Comparison of ENCODE assay signal across 10 cellular contexts in genomic region chr2:39512941-39513340, GRCh38.
A peak's percentile ranks its signal among the peaks of the same experiment; 100 is the strongest.
DNase-seq lines count a peak whose midpoint lies in the region; ATAC-seq, FAIRE-seq and TF ChIP-seq lines count a peak whose summit lies in the region.
"Had no signal": no experiment of that assay in that cellular context is flagged by ENCODE, and none has a peak within 500 bp of the region (broad histone marks: within the 10 kb centered on the region; RNA-seq: fewer than 3 reads in every experiment).

No MANE protein-coding gene starts in this region.

- H3K4me3 ChIP-seq in K562 (no peak overlapping the region), transverse colon (no peak overlapping the region), H7 (ENCODE audit: insufficient read depth, low read depth, low read length) (no peak overlapping the region)

- H3K9me3 Mint-ChIP-seq in activated naive CD4-positive, alpha-beta T cell treated with anti-CD3 and anti-CD28 coated beads, Interleukin-2, amount 50 U/mL, for 24 hours, result no peaks in the 10 kb centered on the region
- H3K9me3 Mint-ChIP-seq in mesothelial cell of epicardium (no peaks in the 10 kb centered on the region), glutamatergic neuron (ENCODE audit: unreplicated experiment) (peaks cover 4% of the 10 kb centered on the region)

- DNase-seq in activated naive CD4-positive, alpha-beta T cell treated with Interleukin-2 at 50 U/mL for 16 hours, result no peak
- DNase-seq in K562 (ENCODE audit: extremely low read depth in 1 of 4, low spot score in 3 of 4), result peak in 1 of 4 experiments; percentile 12
- no peak for DNase-seq in mesothelial cell of epicardium (ENCODE audit: low spot score in 2 of 2, unreplicated experiment in 2 of 2)
- no peak for DNase-seq in transverse colon
- no peak for DNase-seq in H7
- DNase-seq in ecto neural progenitor cell (ENCODE audit: low spot score), result no peak
- no peak for DNase-seq in glutamatergic neuron
- DNase-seq: central memory CD4-positive, alpha-beta T cell had no signal

- H3K9ac ChIP-seq in K562 (ENCODE audit: insufficient read depth in 1 of 2, low read depth in 2 of 2, low read length in 2 of 2), result peak overlapping the region in 1 of 2 experiments; percentile 35; a peak in 1 of 4 replicates

- no peaks in the 10 kb centered on the region for H3K27me3 Mint-ChIP-seq in activated naive CD4-positive, alpha-beta T cell treated with anti-CD3 and anti-CD28 coated beads, Interleukin-2, amount 50 U/mL, for 24 hours
- H3K27me3 Mint-ChIP-seq in mesothelial cell of epicardium (ENCODE audit: low read depth) (peaks cover 4% of the 10 kb centered on the region), glutamatergic neuron (ENCODE audit: unreplicated experiment) (peaks cover 6% of the 10 kb centered on the region)
- H3K27me3 Mint-ChIP-seq: B cell had no signal

- TF ChIP-seq CTCF in K562 (IDR thresholded peaks at IDR 0.05 in 2 of 3, conservative IDR thresholded peaks at IDR 0.05 in 1 of 3; ENCODE audit: insufficient read depth in 2 of 3, low read depth in 1 of 3, low read length in 3 of 3) (no peak), mesothelial cell of epicardium (IDR thresholded peaks at IDR 0.05; ENCODE audit: unreplicated experiment) (no peak), transverse colon (IDR thresholded peaks at IDR 0.05) (no peak), glutamatergic neuron (IDR thresholded peaks at IDR 0.05; ENCODE audit: partially characterized antibody, unreplicated experiment) (no peak)

- peak overlapping the region; percentile 77 for H3K27ac ChIP-seq in K562 (ENCODE audit: extremely low read depth, low read depth, low read length)
- peak overlapping the region; percentile 61 to 81 (median 70) for H3K27ac ChIP-seq in transverse colon

- POLR2A ChIA-PET in K562 (lab: Yijun Ruan, JAX), result interaction anchor here (0.9 to 2.4 kb wide), 2 partner anchors 10 to 21 kb away, joined by 3 to 11 read pairs; no protein-coding TSS in a partner anchor

- in situ Hi-C loops in K562 (cut with MboI), result no loop called here
- in situ Hi-C loops in transverse colon (cut with MboI; ENCODE audit: low pct_ligation_motif_present in 1 of 4, low pct_unique_long_range_greater_than_20kb in 1 of 4, low sequenced_read_pairs in 3 of 4), result no loop called here

- peaks cover 29% of the 10 kb centered on the region for H3K4me1 Mint-ChIP-seq in activated naive CD4-positive, alpha-beta T cell treated with anti-CD3 and anti-CD28 coated beads, Interleukin-2, amount 50 U/mL, for 24 hours
- peaks cover 71% of the 10 kb centered on the region for H3K4me1 Mint-ChIP-seq in mesothelial cell of epicardium
- peaks cover 21% of the 10 kb centered on the region for H3K4me1 Mint-ChIP-seq in glutamatergic neuron (ENCODE audit: low read depth, unreplicated experiment)

- H3K27ac Mint-ChIP-seq in activated naive CD4-positive, alpha-beta T cell treated with anti-CD3 and anti-CD28 coated beads, Interleukin-2, amount 50 U/mL, for 24 hours, result peak overlapping the region; percentile 90
- H3K27ac Mint-ChIP-seq in mesothelial cell of epicardium (peak overlapping the region; percentile 62), glutamatergic neuron (ENCODE audit: unreplicated experiment) (no peak overlapping the region)
- H3K27ac Mint-ChIP-seq: B cell had no signal

- no peaks in the 10 kb centered on the region for H3K36me3 ChIP-seq in K562 (ENCODE audit: control insufficient read depth, insufficient read depth, low read length)
- no peaks in the 10 kb centered on the region for H3K36me3 ChIP-seq in transverse colon
- H3K36me3 ChIP-seq in H7 (replicated peaks; ENCODE audit: control insufficient read depth, insufficient read depth, low read length), result no peaks in the 10 kb centered on the region

- H3K4me3 Mint-ChIP-seq in activated naive CD4-positive, alpha-beta T cell treated with anti-CD3 and anti-CD28 coated beads, Interleukin-2, amount 50 U/mL, for 24 hours, result peak overlapping the region; percentile 31
- H3K4me3 Mint-ChIP-seq in mesothelial cell of epicardium (no peak overlapping the region), glutamatergic neuron (ENCODE audit: unreplicated experiment) (no peak overlapping the region)
- H3K4me3 Mint-ChIP-seq: B cell had no signal

- intact Hi-C loops in K562 (cut with micrococcal nuclease), result loop anchor here (1.0 to 10.0 kb wide), 6 partner anchors 76 to 278 kb away; partner anchors contain the start of gene MAP4K3
- intact Hi-C loops in transverse colon (cut with DNase I; ENCODE audit: low total_unique reads), result loop anchor here (10.0 kb wide), 1 partner anchor 128 kb away; no protein-coding TSS in a partner anchor

- no peaks in the 10 kb centered on the region for H3K9me1 ChIP-seq in K562 (ENCODE audit: control insufficient read depth, insufficient read depth, low read length)

- no peak for ATAC-seq in K562

- no peaks in the 10 kb centered on the region for H3K9me3 ChIP-seq in K562 (replicated peaks; ENCODE audit: control insufficient read depth, insufficient read depth, low read depth, low read length)
- H3K9me3 ChIP-seq in transverse colon, result no peaks in the 10 kb centered on the region

- H3K4me1 ChIP-seq in K562 (replicated peaks in 1 of 2; ENCODE audit: control insufficient read depth in 2 of 2, insufficient read depth in 2 of 2, low read length in 2 of 2), result peaks cover 27 to 53% of the 10 kb centered on the region in 2 experiments
- peaks cover 20 to 66% (median 29%) of the 10 kb centered on the region in 4 donors for H3K4me1 ChIP-seq in transverse colon

- TF ChIP-seq POLR2A in K562 (conservative IDR thresholded peaks at IDR 0.05) (no peak), transverse colon (IDR thresholded peaks at IDR 0.05) (no peak)

- no peaks in the 10 kb centered on the region for H3K36me3 Mint-ChIP-seq in activated naive CD4-positive, alpha-beta T cell treated with anti-CD3 and anti-CD28 coated beads, Interleukin-2, amount 50 U/mL, for 24 hours
- no peaks in the 10 kb centered on the region for H3K36me3 Mint-ChIP-seq in mesothelial cell of epicardium
- no peaks in the 10 kb centered on the region for H3K36me3 Mint-ChIP-seq in glutamatergic neuron (ENCODE audit: unreplicated experiment)

- no peaks in the 10 kb centered on the region for H3K79me2 ChIP-seq in K562 (ENCODE audit: control insufficient read depth, insufficient read depth, low read length)

- no TSS peak for BruUV-seq in K562 (replicated peaks; lab: Mats Ljungman, UMichigan)

- no peak for TF ChIP-seq RAD21 in K562 (CRISPR knock-in tag; conservative IDR thresholded peaks at IDR 0.05 in 1 of 2, IDR thresholded peaks at IDR 0.05 in 1 of 2)

- no peak for FAIRE-seq in K562 (lab: Jason Lieb, UNC)

- no peaks in the 10 kb centered on the region for H4K20me1 ChIP-seq in K562 (replicated peaks; ENCODE audit: control insufficient read depth, insufficient read depth, low read length)

- CTCF ChIA-PET in K562 (lab: Yijun Ruan, JAX; ENCODE audit: low intra/inter-chr PET ratio), result no interaction called here

- WGBS in K562 (ENCODE audit: insufficient coverage, low coverage, missing lambda C conversion rate), result 79% methylated on average over 6 of the region's 6 CpGs
- whole genome bisulfite sequencing in transverse colon (ENCODE audit: low coverage in 1 of 2), 2 donors, result 53 to 92% methylated on average over 6 of the region's 6 CpGs

- no peaks in the 10 kb centered on the region for H3K27me3 ChIP-seq in K562 (ENCODE audit: control insufficient read depth in 2 of 2, insufficient read depth in 2 of 2, low read length in 2 of 2)
- H3K27me3 ChIP-seq in transverse colon, result no peaks in the 10 kb centered on the region
- no peaks in the 10 kb centered on the region for H3K27me3 ChIP-seq in H7 (ENCODE audit: control insufficient read depth, insufficient read depth, low read length)

- TF ChIP-seq EP300 in K562 (IDR thresholded peaks at IDR 0.05; ENCODE audit: low read length) (no peak), transverse colon (IDR thresholded peaks at IDR 0.05; ENCODE audit: low read depth) (no peak)

- H2AFZ ChIP-seq in K562 (ENCODE audit: low read depth, low read length), result peak overlapping the region; percentile 84; the same call in 1 of the 2 replicates

- H3K4me2 ChIP-seq in K562 (ENCODE audit: insufficient read depth, low read length), result peak overlapping the region; percentile 44

TF ChIP-seq in K562, 482 proteins besides CTCF, POLR2A, EP300 and RAD21 (continues in another document):
- TF ChIP-seq PRDM10 (IDR thresholded peaks at IDR 0.05; ENCODE audit: partially characterized antibody), result peak; percentile 3
- TF ChIP-seq VEZF1 (CRISPR knock-in tag; IDR thresholded peaks at IDR 0.05), result 0 out of 2 replicates have a peak, but pooled peaks have one; percentile 3
